1 cellular context compared by ENCODE assay signal in the genomic region with DNA sequence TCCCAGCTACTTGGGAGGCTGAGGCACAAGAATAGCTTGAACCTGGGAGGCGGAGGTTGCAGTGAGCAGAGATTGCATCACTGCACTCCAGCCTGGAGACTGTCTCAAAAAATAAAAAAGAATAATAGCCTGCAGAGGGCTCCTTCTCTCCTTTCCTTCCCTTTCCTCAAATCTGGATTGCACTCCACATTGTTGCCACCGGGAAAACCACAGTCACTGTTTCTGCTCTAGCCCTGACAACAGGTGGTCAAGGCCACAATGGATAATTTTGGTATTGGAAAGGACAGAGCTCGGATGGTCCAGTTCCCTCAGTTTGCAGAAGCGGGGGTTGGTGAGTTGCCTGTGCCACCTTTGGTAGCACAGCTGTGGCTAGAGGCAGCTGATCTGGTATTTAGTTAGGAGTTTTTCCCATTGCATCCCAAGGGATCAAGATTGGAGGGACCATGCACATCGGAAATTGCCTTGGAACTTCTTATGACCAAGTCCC.
TF ChIP-seq lines count a peak whose summit lies in the region.

No MANE protein-coding gene starts in this region.

TF ChIP-seq in A549, 52 proteins besides CTCF, POLR2A, EP300 and RAD21 (continued from another document):
- TF ChIP-seq, protein P1, sequence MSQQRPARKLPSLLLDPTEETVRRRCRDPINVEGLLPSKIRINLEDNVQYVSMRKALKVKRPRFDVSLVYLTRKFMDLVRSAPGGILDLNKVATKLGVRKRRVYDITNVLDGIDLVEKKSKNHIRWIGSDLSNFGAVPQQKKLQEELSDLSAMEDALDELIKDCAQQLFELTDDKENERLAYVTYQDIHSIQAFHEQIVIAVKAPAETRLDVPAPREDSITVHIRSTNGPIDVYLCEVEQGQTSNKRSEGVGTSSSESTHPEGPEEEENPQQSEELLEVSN (IDR thresholded peaks at IDR 0.05; ENCODE audit: borderline replicate concordance, low read depth): no peak
TF ChIP-seq in A549: peak in this region for 2.
